Comparison of ENCODE assay signal across 13 cellular contexts in the genomic region with DNA sequence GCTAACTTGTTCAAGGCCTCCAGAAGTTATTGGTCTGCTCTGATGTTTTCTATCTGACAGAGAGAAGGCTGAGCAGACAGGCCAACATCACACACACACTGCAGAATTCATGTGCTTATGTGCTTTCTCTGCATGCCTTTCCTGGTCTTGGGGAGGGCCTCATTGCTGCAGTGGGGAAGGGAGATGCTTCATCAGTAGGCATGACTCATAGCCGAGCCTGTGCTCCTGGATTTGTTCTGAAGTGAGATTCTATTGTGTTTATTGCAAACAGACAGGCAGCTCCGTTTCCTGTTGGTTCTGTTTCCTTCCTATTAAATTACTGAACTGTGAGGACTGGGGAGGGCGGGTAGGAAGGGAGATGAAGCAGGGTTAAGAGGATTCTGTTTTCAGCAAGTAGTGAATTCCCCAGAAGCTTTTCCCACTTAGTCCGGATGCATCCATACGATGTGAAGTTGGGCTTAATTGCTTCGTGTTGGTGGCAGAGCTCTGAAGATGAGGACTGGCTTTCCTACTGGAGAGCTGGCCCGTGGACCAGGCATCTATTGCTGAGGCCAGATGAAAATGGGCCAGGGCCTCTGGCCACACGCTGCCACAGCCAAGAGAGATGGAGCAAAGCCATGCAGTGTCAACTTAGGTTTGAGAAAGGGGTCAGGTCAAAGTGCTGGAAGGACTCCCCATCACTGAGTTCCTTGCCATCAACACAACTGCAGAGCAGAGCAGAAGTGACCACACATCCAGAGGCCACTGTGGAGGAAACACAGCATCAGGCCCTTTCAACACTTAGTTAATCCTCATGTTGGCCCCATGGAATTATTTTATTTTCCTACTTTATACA.
A peak's percentile ranks its signal among the peaks of the same experiment; 100 is the strongest.
DNase-seq lines count a peak whose midpoint lies in the region; ATAC-seq and TF ChIP-seq lines count a peak whose summit lies in the region.
"Had no signal": no experiment of that assay in that cellular context is flagged by ENCODE, and none has a peak within 500 bp of the region (broad histone marks: within the 10 kb centered on the region; RNA-seq: fewer than 3 reads in every experiment).

No MANE protein-coding gene starts in this region.

- peaks cover 3% of the 10 kb centered on the region for H3K36me3 Mint-ChIP-seq in activated naive CD4-positive, alpha-beta T cell treated with anti-CD3 and anti-CD28 coated beads, Interleukin-2, amount 10 ng/mL, durations not matched to agents 7 days and 5 days

- H3K4me3 Mint-ChIP-seq in activated naive CD4-positive, alpha-beta T cell treated with anti-CD3 and anti-CD28 coated beads, Interleukin-2, amount 10 ng/mL, durations not matched to agents 7 days and 5 days: no peak overlapping the region

- H3K27ac Mint-ChIP-seq in activated naive CD4-positive, alpha-beta T cell treated with anti-CD3 and anti-CD28 coated beads, Interleukin-2, amount 10 ng/mL, durations not matched to agents 7 days and 5 days: peak overlapping the region; percentile 82

- no TSS peak for BruUV-seq in PC-3 (replicated peaks; lab: Mats Ljungman, UMichigan)

- H3K9me3 ChIP-seq in PC-3 (ENCODE audit: low read length) (no peaks in the 10 kb centered on the region), esophagus muscularis mucosa (no peaks in the 10 kb centered on the region), thyroid gland (no peaks in the 10 kb centered on the region)
- H3K9me3 ChIP-seq: adrenal gland had no signal

- no peaks in the 10 kb centered on the region for H3K9me2 ChIP-seq in PC-3 (replicated peaks; ENCODE audit: low read length)

- TF ChIP-seq POLR2A in esophagus muscularis mucosa (IDR thresholded peaks at IDR 0.05; ENCODE audit: low read depth) (no peak), thyroid gland (IDR thresholded peaks at IDR 0.05) (no peak)

- H3K9ac ChIP-seq in PC-3 (ENCODE audit: low read length): no peak overlapping the region

- no peak overlapping the region for H3K4me3 ChIP-seq in PC-3 (ENCODE audit: low read length)
- H3K4me3 ChIP-seq in esophagus muscularis mucosa: no peak overlapping the region
- no peak overlapping the region for H3K4me3 ChIP-seq in thyroid gland (replicated peaks in 1 of 3)
- H3K4me3 ChIP-seq: adrenal gland, skin epidermis had no signal

- H3K27ac ChIP-seq in PC-3 (ENCODE audit: low read length) (no peak overlapping the region), esophagus muscularis mucosa (replicated peaks in 1 of 4) (no peak overlapping the region), thyroid gland (no peak overlapping the region)
- H3K27ac ChIP-seq: adrenal gland had no signal

- CTCF ChIA-PET in activated naive CD4-positive, alpha-beta T cell treated with anti-CD3 and anti-CD28 coated beads, Interleukin-2, amount 10 ng/mL, durations not matched to agents 7 days and 5 days (lab: Charles Lee): interaction anchor here (1.5 to 1.6 kb wide), 2 partner anchors 23 to 67 kb away, joined by 5 to 8 read pairs; no protein-coding TSS in a partner anchor
- CTCF ChIA-PET in PC-3 (lab: Charles Lee): no interaction called here

- 81% methylated on average over 8 of the region's 8 CpGs for WGBS in esophagus muscularis mucosa
- WGBS in thyroid gland, 2 donors: 21 to 53% methylated on average over 8 of the region's 8 CpGs

- H3K9me3 Mint-ChIP-seq in activated naive CD4-positive, alpha-beta T cell treated with anti-CD3 and anti-CD28 coated beads, Interleukin-2, amount 10 ng/mL, durations not matched to agents 7 days and 5 days: no peaks in the 10 kb centered on the region

- H3K4me1 Mint-ChIP-seq in activated naive CD4-positive, alpha-beta T cell treated with anti-CD3 and anti-CD28 coated beads, Interleukin-2, amount 10 ng/mL, durations not matched to agents 7 days and 5 days: peaks cover 37% of the 10 kb centered on the region

- no peak for TF ChIP-seq EP300 in esophagus muscularis mucosa (IDR thresholded peaks at IDR 0.05)

- no peak overlapping the region for H3K4me2 ChIP-seq in PC-3 (ENCODE audit: low read length)

- H3K27me3 ChIP-seq in PC-3 (ENCODE audit: low read length) (peaks cover 4% of the 10 kb centered on the region; the same call in 1 of the 2 replicates), esophagus muscularis mucosa (no peaks in the 10 kb centered on the region), thyroid gland (no peaks in the 10 kb centered on the region)
- H3K27me3 ChIP-seq: adrenal gland had no signal

- intact Hi-C loops in PC-3 (cut with micrococcal nuclease) (no loop called here), esophagus muscularis mucosa (cut with DNase I) (no loop called here), thyroid gland (cut with DNase I) (no loop called here)

- POLR2A ChIA-PET in PC-3 (lab: Charles Lee; ENCODE audit: unreplicated experiment): no interaction called here

- H3K79me2 ChIP-seq in PC-3 (ENCODE audit: low read length): no peaks in the 10 kb centered on the region

- no peak for TF ChIP-seq CTCF in PC-3 (conservative IDR thresholded peaks at IDR 0.05; ENCODE audit: low read depth, low read length)
- no peak for TF ChIP-seq CTCF in esophagus muscularis mucosa (IDR thresholded peaks at IDR 0.05)
- TF ChIP-seq CTCF in thyroid gland (IDR thresholded peaks at IDR 0.05): no peak

- no peaks in the 10 kb centered on the region for H3K4me1 ChIP-seq in PC-3 (ENCODE audit: insufficient read depth, low read length)
- peaks cover 0 to 10% (median 0%) of the 10 kb centered on the region in 4 donors for H3K4me1 ChIP-seq in esophagus muscularis mucosa
- H3K4me1 ChIP-seq in thyroid gland: peaks cover 9 to 27% of the 10 kb centered on the region in 2 donors
- H3K4me1 ChIP-seq: adrenal gland had no signal

- H2AFZ ChIP-seq in PC-3 (ENCODE audit: low read length): no peak overlapping the region

- no peaks in the 10 kb centered on the region for H3K27me3 Mint-ChIP-seq in activated naive CD4-positive, alpha-beta T cell treated with anti-CD3 and anti-CD28 coated beads, Interleukin-2, amount 10 ng/mL, durations not matched to agents 7 days and 5 days

- no peaks in the 10 kb centered on the region for H4K20me1 ChIP-seq in PC-3 (ENCODE audit: low read length)

- H3K36me3 ChIP-seq in PC-3 (ENCODE audit: low read depth, low read length) (no peaks in the 10 kb centered on the region), esophagus muscularis mucosa (no peaks in the 10 kb centered on the region), thyroid gland (no peaks in the 10 kb centered on the region)
- H3K36me3 ChIP-seq: adrenal gland had no signal

- ATAC-seq in PC-3 (no peak), HG02588 (IDR thresholded peaks at IDR 0.05; ENCODE audit: unreplicated experiment) (no peak), GM21619 (IDR thresholded peaks at IDR 0.05; ENCODE audit: unreplicated experiment) (no peak)

- DNase-seq in activated naive CD4-positive, alpha-beta T cell treated with anti-CD3 and anti-CD28 coated beads, Interleukin-2, amount 10 ng/mL, durations not matched to agents 7 days and 5 days: peak; percentile 33
- DNase-seq in activated naive CD4-positive, alpha-beta T cell (lab: John Stamatoyannopoulos, UW): no peak
- peak; percentile 35 for DNase-seq in PC-3
- peak; percentile 83 for DNase-seq in esophagus muscularis mucosa (ENCODE audit: extremely low spot score)
- peak; percentile 21 to 52 for DNase-seq in thyroid gland
- DNase-seq in CD1c-positive myeloid dendritic cell (ENCODE audit: extremely low spot score): no peak
- DNase-seq: effector CD8-positive, alpha-beta T cell; HCEC 1CT; NCI-H187 treated with DMSO at 0.1 percent for 48 hours had no signal

- no peaks in the 10 kb centered on the region for H3F3A ChIP-seq in PC-3 (ENCODE audit: low read length, unreplicated experiment)

Comparison
In these comparisons a context has a peak if more than half of its experiments do, and no peak if none do; other contexts are left out.
1. DNase-seq: peak in activated naive CD4-positive, alpha-beta T cell treated with anti-CD3 and anti-CD28 coated beads, Interleukin-2, amount 10 ng/mL, durations not matched to agents 7 days and 5 days (single experiment), PC-3 (single experiment), esophagus muscularis mucosa (single experiment) and thyroid gland (2 of 2); none in activated naive CD4-positive, alpha-beta T cell (0 of 4) and CD1c-positive myeloid dendritic cell (single experiment).